In the genomic region with DNA sequence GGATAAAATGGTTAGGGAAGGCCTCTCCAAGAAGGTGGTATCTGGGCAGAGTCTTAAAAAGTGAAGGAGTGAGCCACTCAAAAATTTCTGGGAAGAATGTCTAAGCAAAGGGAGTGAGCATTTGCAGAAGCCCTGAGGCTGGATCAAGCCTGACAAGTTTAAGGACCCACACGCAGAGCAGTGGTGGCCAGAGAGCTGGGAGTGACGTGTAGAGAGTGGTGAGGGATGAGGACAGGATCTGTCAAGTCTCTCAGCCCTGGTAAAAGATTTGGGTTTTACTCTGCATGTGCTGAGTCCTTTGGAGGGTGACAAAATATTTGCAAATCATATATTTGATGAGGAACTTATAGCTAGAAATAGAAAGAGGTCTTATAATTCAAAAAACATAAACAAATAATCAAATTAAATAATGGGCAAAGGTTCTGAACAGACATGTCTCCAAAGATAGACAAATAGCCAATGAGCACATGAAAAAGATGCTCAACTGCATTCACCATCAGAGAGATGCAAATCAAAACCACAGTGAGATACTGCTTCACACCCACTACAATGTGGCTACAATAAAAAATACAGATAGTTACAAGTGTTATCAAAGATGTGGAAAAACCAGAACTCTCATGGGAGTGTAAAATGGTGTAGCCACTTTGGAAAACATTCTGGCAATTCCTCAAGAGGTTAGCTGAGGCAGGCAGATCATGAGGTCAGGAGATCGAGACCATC, we compare ENCODE assay signal across 15 cellular contexts.
"Had no signal": no experiment of that assay in that cellular context is flagged by ENCODE, and none has a peak within 500 bp of the region (broad histone marks: within the 10 kb centered on the region; RNA-seq: fewer than 3 reads in every experiment).

No MANE protein-coding gene starts in this region.

- ATAC-seq: naive thymus-derived CD8-positive, alpha-beta T cell had no signal

- H3K27me3 ChIP-seq: suprapubic skin, upper lobe of left lung had no signal

- H3K4me3 Mint-ChIP-seq: activated naive CD4-positive, alpha-beta T cell treated with anti-CD3 and anti-CD28 coated beads for 36 hours; activated T-cell treated with anti-CD3 and anti-CD28 coated beads, Interleukin-2, amount 50 U/mL, for 24 hours; memory B cell; naive thymus-derived CD8-positive, alpha-beta T cell; stimulated activated naive CD8-positive, alpha-beta T cell treated with anti-CD3 and anti-CD28 coated beads, Interleukin-15, Interleukin-2, amounts not matched to agents 100 ng/mL and 50 ng/mL, for 24 hours had no signal

- H3K27me3 Mint-ChIP-seq: activated T-cell treated with anti-CD3 and anti-CD28 coated beads, Interleukin-2, amount 50 U/mL, for 24 hours; memory B cell; naive thymus-derived CD8-positive, alpha-beta T cell; stimulated activated naive CD8-positive, alpha-beta T cell treated with anti-CD3 and anti-CD28 coated beads, Interleukin-15, Interleukin-2, amounts not matched to agents 100 ng/mL and 50 ng/mL, for 24 hours had no signal

- H3K36me3 ChIP-seq: WERI-Rb-1 had no signal

- H3K4me3 ChIP-seq: suprapubic skin, upper lobe of left lung had no signal

- DNase-seq: activated CD4-positive, alpha-beta T cell treated with anti-CD3 and anti-CD28 coated beads, Interleukin-2, amount 50 U/mL, for 48 hours; activated naive CD4-positive, alpha-beta T cell treated with anti-CD3 and anti-CD28 coated beads for 36 hours; activated T-cell treated with anti-CD3 and anti-CD28 coated beads, Interleukin-2, amount 50 U/mL, for 24 hours; aorta; cerebellar nuclear complex; cortex of kidney; naive thymus-derived CD8-positive, alpha-beta T cell; retina; stimulated activated CD4-positive, alpha-beta T cell treated with anti-CD3 and anti-CD28 coated beads, Interleukin-2, amount 100 ng/mL, for 24 hours; upper lobe of left lung; WERI-Rb-1 had no signal

- H3K9me3 ChIP-seq: suprapubic skin, upper lobe of left lung had no signal

- H3K27ac Mint-ChIP-seq: activated naive CD4-positive, alpha-beta T cell treated with anti-CD3 and anti-CD28 coated beads for 36 hours; activated T-cell treated with anti-CD3 and anti-CD28 coated beads, Interleukin-2, amount 50 U/mL, for 24 hours; memory B cell; stimulated activated naive CD8-positive, alpha-beta T cell treated with anti-CD3 and anti-CD28 coated beads, Interleukin-15, Interleukin-2, amounts not matched to agents 100 ng/mL and 50 ng/mL, for 24 hours had no signal

- H3K27ac ChIP-seq: parathyroid adenoma, suprapubic skin, WERI-Rb-1 had no signal
